In genomic region chr16:35733278-35733965, GRCh38 we compare ENCODE assay signal across 20 cellular contexts.
DNase-seq lines count a peak whose midpoint lies in the region; ATAC-seq, FAIRE-seq and TF ChIP-seq lines count a peak whose summit lies in the region.
"Had no signal": no experiment of that assay in that cellular context is flagged by ENCODE, and none has a peak within 500 bp of the region (broad histone marks: within the 10 kb centered on the region; RNA-seq: fewer than 3 reads in every experiment).

No MANE protein-coding gene starts in this region.

- TF ChIP-seq POLR2A in HepG2 (IDR thresholded peaks at IDR 0.05; ENCODE audit: insufficient read depth in 1 of 2, low read depth in 2 of 2, low read length in 2 of 2): no peak
- no peak for TF ChIP-seq POLR2A in right lobe of liver (IDR thresholded peaks at IDR 0.05)

- DNase-seq in NCI-H526 (lab: John Stamatoyannopoulos, UW) (peak; percentile 5 to 14), NCI-H526 treated with DMSO at 0.1 percent for 48 hours (lab: John Stamatoyannopoulos, UW) (no peak), HepG2 (ENCODE audit: low spot score) (no peak), right lobe of liver (no peak), foreskin keratinocyte (peak; percentile 5 to 36), osteocyte (ENCODE audit: extremely low spot score, unreplicated experiment) (peak; percentile 56), germinal center (ENCODE audit: low spot score) (no peak)
- DNase-seq in activated CD4-positive, alpha-beta T cell treated with anti-CD3 and anti-CD28 coated beads, Interleukin-2, amount 10 ng/mL, durations not matched to agents 24 days and 14 days: no peak
- DNase-seq: AML-193; Caco-2; CD4-positive, alpha-beta T cell; GM23248 had no signal

- FAIRE-seq in HepG2 (lab: Jason Lieb, UNC): no peak
- FAIRE-seq: A549, D721Med, G401.6, GM12891, GM18507 had no signal

- BruUV-seq in HepG2 (replicated peaks; lab: Mats Ljungman, UMichigan): no TSS peak

- H3K4me3 Mint-ChIP-seq in osteocyte (ENCODE audit: unreplicated experiment): no peak overlapping the region
- no peak overlapping the region for H3K4me3 Mint-ChIP-seq in activated CD4-positive, alpha-beta T cell treated with anti-CD3 and anti-CD28 coated beads, Interleukin-2, amount 10 ng/mL, durations not matched to agents 24 days and 14 days
- H3K4me3 Mint-ChIP-seq: CD4-positive, alpha-beta T cell had no signal

- intact Hi-C loops in HepG2 (cut with micrococcal nuclease; ENCODE audit: unreplicated experiment): no loop called here
- intact Hi-C loops in right lobe of liver (cut with DNase I): no loop called here
- intact Hi-C loops in activated CD4-positive, alpha-beta T cell treated with anti-CD3 and anti-CD28 coated beads, Interleukin-2, amount 10 ng/mL, durations not matched to agents 24 days and 14 days (cut with micrococcal nuclease): no loop called here

- no peak overlapping the region for H3K4me2 ChIP-seq in HepG2 (ENCODE audit: low read depth, low read length)
- H3K4me2 ChIP-seq: A549 had no signal

- H3K27me3 ChIP-seq in HepG2 (ENCODE audit: control insufficient read depth in 1 of 2, insufficient read depth in 2 of 2, low read length in 2 of 2) (no peaks in the 10 kb centered on the region), right lobe of liver (no peaks in the 10 kb centered on the region), foreskin keratinocyte (no peaks in the 10 kb centered on the region)

- no peak for ATAC-seq in HepG2
- no peak for ATAC-seq in right lobe of liver
- no peak for ATAC-seq in foreskin keratinocyte
- ATAC-seq: A549 had no signal

- H3K9me3 ChIP-seq in HepG2 (ENCODE audit: low read length): peaks cover 97% of the 10 kb centered on the region
- H3K9me3 ChIP-seq in right lobe of liver: no peaks in the 10 kb centered on the region
- H3K9me3 ChIP-seq: A549, Caco-2, HAP-1 had no signal

- TF ChIP-seq RAD21 in HepG2 (CRISPR knock-in tag; IDR thresholded peaks at IDR 0.05): no peak

- no peak overlapping the region for H2AFZ ChIP-seq in HepG2 (ENCODE audit: low read length)
- H2AFZ ChIP-seq: GM23248 had no signal

- H3K36me3 Mint-ChIP-seq in osteocyte (ENCODE audit: unreplicated experiment): no peaks in the 10 kb centered on the region
- H3K36me3 Mint-ChIP-seq in activated CD4-positive, alpha-beta T cell treated with anti-CD3 and anti-CD28 coated beads, Interleukin-2, amount 10 ng/mL, durations not matched to agents 24 days and 14 days (ENCODE audit: low read depth): no peaks in the 10 kb centered on the region

- CTCF ChIA-PET in HepG2 (lab: Yijun Ruan, JAX; ENCODE audit: low intra/inter-chr PET ratio, low total read pairs): no interaction called here

- H3K27ac Mint-ChIP-seq in osteocyte (ENCODE audit: unreplicated experiment): no peak overlapping the region
- H3K27ac Mint-ChIP-seq in activated CD4-positive, alpha-beta T cell treated with anti-CD3 and anti-CD28 coated beads, Interleukin-2, amount 10 ng/mL, durations not matched to agents 24 days and 14 days: no peak overlapping the region
- H3K27ac Mint-ChIP-seq: CD4-positive, alpha-beta T cell had no signal

- no peaks in the 10 kb centered on the region for H4K20me1 ChIP-seq in HepG2 (ENCODE audit: insufficient read depth, low read length)

- no peaks in the 10 kb centered on the region for H3K27me3 Mint-ChIP-seq in osteocyte (ENCODE audit: unreplicated experiment)
- H3K27me3 Mint-ChIP-seq in activated CD4-positive, alpha-beta T cell treated with anti-CD3 and anti-CD28 coated beads, Interleukin-2, amount 10 ng/mL, durations not matched to agents 24 days and 14 days: no peaks in the 10 kb centered on the region
- H3K27me3 Mint-ChIP-seq: CD4-positive, alpha-beta T cell had no signal

- H3K4me3 ChIP-seq in HepG2 (replicated peaks in 1 of 3; ENCODE audit: insufficient read depth in 1 of 3, low read depth in 2 of 3, low read length in 3 of 3) (no peak overlapping the region), right lobe of liver (no peak overlapping the region)
- H3K4me3 ChIP-seq: A549, GM23248, HAP-1 had no signal

- TF ChIP-seq CTCF in HepG2 (CRISPR knock-in tag; IDR thresholded peaks at IDR 0.05) (no peak), right lobe of liver (IDR thresholded peaks at IDR 0.05) (no peak), foreskin keratinocyte (conservative IDR thresholded peaks at IDR 0.05) (no peak), osteocyte (IDR thresholded peaks at IDR 0.05) (no peak)

- H3K27ac ChIP-seq in HepG2 (ENCODE audit: extremely low read length, insufficient read depth, low read length) (no peak overlapping the region), right lobe of liver (no peak overlapping the region), foreskin keratinocyte (no peak overlapping the region)
- H3K27ac ChIP-seq: 22Rv1, A549, C4-2B, GM23248 had no signal

- in situ Hi-C loops in HepG2 (cut with HindIII; ENCODE audit: extremely low pct_ligation_motif_present, low pct_unique_long_range_greater_than_20kb): no loop called here

- H3K9ac ChIP-seq in HepG2 (ENCODE audit: insufficient read depth, low read depth, low read length): no peak overlapping the region
- H3K9ac ChIP-seq: GM23248 had no signal

- POLR2A ChIA-PET in HepG2 (lab: Yijun Ruan, JAX): no interaction called here

- no peak for TF ChIP-seq EP300 in HepG2 (IDR thresholded peaks at IDR 0.05; ENCODE audit: low read depth in 2 of 2, low read length in 2 of 2)
- no peak for TF ChIP-seq EP300 in HepG2 (CRISPR knock-in tag; IDR thresholded peaks at IDR 0.05; ENCODE audit: borderline replicate concordance)

- no peaks in the 10 kb centered on the region for H3K4me1 ChIP-seq in HepG2 (ENCODE audit: insufficient read depth, low read length)
- no peaks in the 10 kb centered on the region for H3K4me1 ChIP-seq in right lobe of liver
- H3K4me1 ChIP-seq in foreskin keratinocyte: no peaks in the 10 kb centered on the region
- H3K4me1 ChIP-seq: A549, Caco-2, HAP-1 had no signal

- H3K79me2 ChIP-seq in HepG2 (ENCODE audit: insufficient read depth, low read length): no peaks in the 10 kb centered on the region

- H3K9me3 Mint-ChIP-seq in osteocyte (ENCODE audit: unreplicated experiment): peaks cover 70% of the 10 kb centered on the region
- H3K9me3 Mint-ChIP-seq in activated CD4-positive, alpha-beta T cell treated with anti-CD3 and anti-CD28 coated beads, Interleukin-2, amount 10 ng/mL, durations not matched to agents 24 days and 14 days: peaks cover 29% of the 10 kb centered on the region

- H3K36me3 ChIP-seq in HepG2 (replicated peaks in 1 of 2; ENCODE audit: control insufficient read depth in 1 of 2, insufficient read depth in 2 of 2, low read length in 2 of 2) (no peaks in the 10 kb centered on the region), right lobe of liver (no peaks in the 10 kb centered on the region)
- H3K36me3 ChIP-seq: HAP-1 had no signal

- H3K4me1 Mint-ChIP-seq in osteocyte (ENCODE audit: unreplicated experiment): no peaks in the 10 kb centered on the region
- no peaks in the 10 kb centered on the region for H3K4me1 Mint-ChIP-seq in activated CD4-positive, alpha-beta T cell treated with anti-CD3 and anti-CD28 coated beads, Interleukin-2, amount 10 ng/mL, durations not matched to agents 24 days and 14 days

- WGBS in HepG2 (ENCODE audit: low lambda C conversion rate): 0% methylated on average over 2 of the region's 3 CpGs
- 0% methylated on average over 2 of the region's 3 CpGs for WGBS in right lobe of liver (ENCODE audit: insufficient coverage, low coverage, low lambda C conversion rate, missing lambda C conversion rate)

TF ChIP-seq in HepG2, 621 proteins besides CTCF, POLR2A, EP300 and RAD21:
- TF ChIP-seq ZNF672 (CRISPR knock-in tag; IDR thresholded peaks at IDR 0.05) (no peak), ATF7 (IDR thresholded peaks at IDR 0.05) (peak; percentile 89), ATF7 (CRISPR knock-in tag; IDR thresholded peaks at IDR 0.05) (no peak), CREB1 (IDR thresholded peaks at IDR 0.05) (peak; percentile 77), CREB1 (CRISPR knock-in tag; IDR thresholded peaks at IDR 0.05) (no peak)

Comparison
In these comparisons a context has a peak if more than half of its experiments do, and no peak if none do; other contexts are left out.
1. DNase-seq: peak in NCI-H526 (2 of 2), foreskin keratinocyte (2 of 2) and osteocyte (single experiment); none in NCI-H526 treated with DMSO at 0.1 percent for 48 hours (single experiment), HepG2 (single experiment), right lobe of liver (0 of 3), activated CD4-positive, alpha-beta T cell treated with anti-CD3 and anti-CD28 coated beads, Interleukin-2, amount 10 ng/mL, durations not matched to agents 24 days and 14 days (single experiment) and germinal center (single experiment).